In genomic region chr11:64851831-64852337, GRCh38 we compare ENCODE assay signal across 10 cellular contexts. TPM values are rescaled to one million over a fixed set of nuclear protein-coding genes. Genes with fewer than 3 reads are reported as not detected.
DNase-seq lines count a peak whose midpoint lies in the region; ATAC-seq and TF ChIP-seq lines count a peak whose summit lies in the region.
"Had no signal": no experiment of that assay in that cellular context is flagged by ENCODE, and none has a peak within 500 bp of the region (broad histone marks: within the 10 kb centered on the region; RNA-seq: fewer than 3 reads in every experiment).

No MANE protein-coding gene starts in this region.

- H4K91ac ChIP-seq in trophoblast cell (ENCODE audit: low read depth, low read length) = no peak overlapping the region

- no peak overlapping the region for H2AK5ac ChIP-seq in trophoblast cell (ENCODE audit: low read length)

- CTCF ChIA-PET in activated CD4-positive, alpha-beta T cell treated with anti-CD3 and anti-CD28 coated beads for 36 hours (lab: Charles Lee) = interaction anchor here (1.1 to 15.7 kb wide), 8 partner anchors 5 to 265 kb away, joined by 3 to 377 read pairs (median 9); partner anchors contain the start of gene ZNHIT2

- H3K9me3 ChIP-seq in colonic mucosa (no peaks in the 10 kb centered on the region), trophoblast cell (ENCODE audit: insufficient read depth, low read depth, low read length) (peaks cover 2% of the 10 kb centered on the region), WERI-Rb-1 (ENCODE audit: severe bottlenecking) (no peaks in the 10 kb centered on the region)

- no peak overlapping the region for H3K23ac ChIP-seq in trophoblast cell (ENCODE audit: low read length)

- POLR2A ChIA-PET in activated CD4-positive, alpha-beta T cell treated with anti-CD3 and anti-CD28 coated beads for 36 hours (lab: Charles Lee) = interaction anchor here (1.0 to 1.8 kb wide), 2 partner anchors 8 to 9 kb away, joined by 3 to 14 read pairs; no protein-coding TSS in a partner anchor

- no peaks in the 10 kb centered on the region for H3K36me3 ChIP-seq in colonic mucosa
- H3K36me3 ChIP-seq in trophoblast cell (ENCODE audit: control insufficient read depth in 1 of 2, insufficient read depth in 2 of 2, low read length in 2 of 2) = peaks cover 27 to 28% of the 10 kb centered on the region in 2 experiments
- peaks cover 6% of the 10 kb centered on the region for H3K36me3 ChIP-seq in WERI-Rb-1

- H3K4me3 ChIP-seq in colonic mucosa (no peak overlapping the region), trophoblast cell (ENCODE audit: low read depth, low read length) (no peak overlapping the region), WERI-Rb-1 (ENCODE audit: low read depth, low read length) (no peak overlapping the region)

- TF ChIP-seq CTCF in colonic mucosa (IDR thresholded peaks at IDR 0.05) = no peak
- no peak for TF ChIP-seq CTCF in WERI-Rb-1 (IDR thresholded peaks at IDR 0.05; ENCODE audit: low read depth, low read length)

- no peak overlapping the region for H3K14ac ChIP-seq in trophoblast cell (ENCODE audit: low read length)

- peak overlapping the region; percentile 76 for H3K27ac Mint-ChIP-seq in activated CD4-positive, alpha-beta T cell treated with anti-CD3 and anti-CD28 coated beads for 36 hours
- H3K27ac Mint-ChIP-seq in stimulated activated memory B cell treated with anti-CD40 and anti-IgM and Interleukin-4, amounts not matched to agents 10 μg/mL and 1 μg/mL and 100 μg/mL, for 72 hours = peak overlapping the region; percentile 91

- H3K27ac ChIP-seq in colonic mucosa (peak overlapping the region; percentile 39), trophoblast cell (ENCODE audit: low read depth, low read length) (no peak overlapping the region), WERI-Rb-1 (no peak overlapping the region)

- peak overlapping the region; percentile 11 for H3K4me3 Mint-ChIP-seq in activated CD4-positive, alpha-beta T cell treated with anti-CD3 and anti-CD28 coated beads for 36 hours
- H3K4me3 Mint-ChIP-seq in stimulated activated memory B cell treated with anti-CD40 and anti-IgM and Interleukin-4, amounts not matched to agents 10 μg/mL and 1 μg/mL and 100 μg/mL, for 72 hours = peak overlapping the region; percentile 76

- no peak overlapping the region for H4K8ac ChIP-seq in trophoblast cell (ENCODE audit: low read depth, low read length)

- H4K12ac ChIP-seq in trophoblast cell (ENCODE audit: low read depth, low read length) = no peak overlapping the region

- H3K27me3 Mint-ChIP-seq in activated CD4-positive, alpha-beta T cell treated with anti-CD3 and anti-CD28 coated beads for 36 hours = no peaks in the 10 kb centered on the region
- H3K27me3 Mint-ChIP-seq in stimulated activated memory B cell treated with anti-CD40 and anti-IgM and Interleukin-4, amounts not matched to agents 10 μg/mL and 1 μg/mL and 100 μg/mL, for 72 hours = no peaks in the 10 kb centered on the region

- H3K4me2 ChIP-seq in trophoblast cell (ENCODE audit: low read length) = no peak overlapping the region

- no peak overlapping the region for H2BK120ac ChIP-seq in trophoblast cell (ENCODE audit: insufficient read depth, low read length, poor library complexity)

- intact Hi-C loops in activated CD4-positive, alpha-beta T cell treated with anti-CD3 and anti-CD28 coated beads for 36 hours (cut with DNase I, micrococcal nuclease) = loop anchor here in 1 of 2 experiments (2.0 kb wide), 1 partner anchor 17 kb away; no protein-coding TSS in a partner anchor
- intact Hi-C loops in colonic mucosa (cut with DNase I) = no loop called here

- no CpG with 5 or more reads among the region's 8 CpGs for WGBS in trophoblast cell (ENCODE audit: extremely low coverage, insufficient coverage, insufficient read length)

- H3K4me1 Mint-ChIP-seq in activated CD4-positive, alpha-beta T cell treated with anti-CD3 and anti-CD28 coated beads for 36 hours = peaks cover 91% of the 10 kb centered on the region
- peaks cover 95% of the 10 kb centered on the region for H3K4me1 Mint-ChIP-seq in stimulated activated memory B cell treated with anti-CD40 and anti-IgM and Interleukin-4, amounts not matched to agents 10 μg/mL and 1 μg/mL and 100 μg/mL, for 72 hours

- no peaks in the 10 kb centered on the region for H3K27me3 ChIP-seq in colonic mucosa
- no peaks in the 10 kb centered on the region for H3K27me3 ChIP-seq in trophoblast cell (ENCODE audit: insufficient read depth, low read length)
- H3K27me3 ChIP-seq in WERI-Rb-1 (ENCODE audit: insufficient read depth, low read depth, severe bottlenecking) = no peaks in the 10 kb centered on the region

- no peak overlapping the region for H2BK5ac ChIP-seq in trophoblast cell (ENCODE audit: low read depth, low read length, poor library complexity)

- no peak overlapping the region for H2AFZ ChIP-seq in trophoblast cell (ENCODE audit: insufficient read depth, low read length, poor library complexity)

- H3K4me1 ChIP-seq in colonic mucosa = peaks cover 44% of the 10 kb centered on the region
- peaks cover 24% of the 10 kb centered on the region in 2 experiments for H3K4me1 ChIP-seq in trophoblast cell (ENCODE audit: control insufficient read depth in 1 of 2, insufficient read depth in 2 of 2, low read length in 2 of 2)

- no peak overlapping the region for H3K18ac ChIP-seq in trophoblast cell (ENCODE audit: low read length)

- H3K79me1 ChIP-seq in trophoblast cell (ENCODE audit: low read length) = peaks cover 14% of the 10 kb centered on the region

- H2BK12ac ChIP-seq in trophoblast cell (ENCODE audit: low read length) = no peak overlapping the region

- H3K9ac ChIP-seq in colonic mucosa (ENCODE audit: low read depth in 2 of 2, low read length in 2 of 2) (peak overlapping the region in 1 of 2 donors; percentile 23), trophoblast cell (ENCODE audit: low read length) (no peak overlapping the region)

- DNase-seq in activated CD4-positive, alpha-beta T cell treated with anti-CD3 and anti-CD28 coated beads for 36 hours = peak; percentile 44
- no peak for DNase-seq in activated CD4-positive, alpha-beta T cell treated with anti-CD3 and anti-CD28 coated beads, Interleukin-2, amount 50 U/mL, for 1 hour
- DNase-seq in colonic mucosa (no peak), HCEC 1CT (no peak), trophoblast cell (no peak), WERI-Rb-1 (no peak)
- DNase-seq: mesendoderm, T1000 had no signal

- H3K4ac ChIP-seq in trophoblast cell (ENCODE audit: low read depth, low read length) = no peak overlapping the region

- peaks cover 35% of the 10 kb centered on the region for H3K36me3 Mint-ChIP-seq in activated CD4-positive, alpha-beta T cell treated with anti-CD3 and anti-CD28 coated beads for 36 hours (ENCODE audit: low read depth)
- peaks cover 44% of the 10 kb centered on the region for H3K36me3 Mint-ChIP-seq in stimulated activated memory B cell treated with anti-CD40 and anti-IgM and Interleukin-4, amounts not matched to agents 10 μg/mL and 1 μg/mL and 100 μg/mL, for 72 hours

- H3K9me3 Mint-ChIP-seq in activated CD4-positive, alpha-beta T cell treated with anti-CD3 and anti-CD28 coated beads for 36 hours (ENCODE audit: low read depth) = no peaks in the 10 kb centered on the region
- H3K9me3 Mint-ChIP-seq in stimulated activated memory B cell treated with anti-CD40 and anti-IgM and Interleukin-4, amounts not matched to agents 10 μg/mL and 1 μg/mL and 100 μg/mL, for 72 hours = no peaks in the 10 kb centered on the region

- H3K79me2 ChIP-seq in trophoblast cell (ENCODE audit: control insufficient read depth, insufficient read depth, low read length, poor library complexity) = peaks cover 2% of the 10 kb centered on the region

- ATAC-seq in activated CD4-positive, alpha-beta T cell treated with anti-CD3 and anti-CD28 coated beads for 36 hours = no peak
- peak; percentile 24 for ATAC-seq in HG03354 (IDR thresholded peaks at IDR 0.05; ENCODE audit: poor library complexity, severe bottlenecking, unreplicated experiment)
- ATAC-seq in stimulated activated memory B cell treated with anti-CD40 and anti-IgM and Interleukin-4, amounts not matched to agents 10 μg/mL and 1 μg/mL and 100 μg/mL, for 72 hours = peak; percentile 67

RNA-seq across cellular contexts. Expression of gene CDC42BPG, which starts 7.4 kb away (rescaled TPM):
- under 1 TPM; 0.28 to 0.39 TPM for total RNA-seq in activated CD4-positive, alpha-beta T cell treated with anti-CD3 and anti-CD28 coated beads for 36 hours
- 10 to 100 TPM; 29.3 to 41.6 TPM for total RNA-seq in colonic mucosa
- 19.4 and 20.9 TPM in 2 replicates for polyA plus RNA-seq in trophoblast cell (2013)

RNA-seq across cellular contexts. Expression of gene EHD1, which starts 26.5 kb away (rescaled TPM):
- 10 to 100 TPM; 71.0 to 73.6 TPM for total RNA-seq in activated CD4-positive, alpha-beta T cell treated with anti-CD3 and anti-CD28 coated beads for 36 hours
- 10 to 100 TPM; 66.5 to 72.3 TPM for total RNA-seq in colonic mucosa
- 138 and 148 TPM in 2 replicates for polyA plus RNA-seq in trophoblast cell (2013)

RNA-seq across cellular contexts. Expression of gene MEN1, which starts 41.5 kb away (rescaled TPM):
- 10 to 100 TPM; 34.8 to 38.5 TPM for total RNA-seq in activated CD4-positive, alpha-beta T cell treated with anti-CD3 and anti-CD28 coated beads for 36 hours
- total RNA-seq in colonic mucosa = 10 to 100 TPM; 21.1 to 45.5 TPM
- 53.4 and 53.7 TPM in 2 replicates for polyA plus RNA-seq in trophoblast cell (2013)

RNA-seq across cellular contexts. Expression of gene MAP4K2, which starts 48.9 kb away (rescaled TPM):
- total RNA-seq in activated CD4-positive, alpha-beta T cell treated with anti-CD3 and anti-CD28 coated beads for 36 hours = 10 to 100 TPM; 54.0 to 57.3 TPM
- 10 to 100 TPM in 1 of 2 donors, 1 to 10 TPM in 1; 9.2 to 13.3 TPM for total RNA-seq in colonic mucosa
- 17.9 and 19.2 TPM in 2 replicates for polyA plus RNA-seq in trophoblast cell (2013)

Comparison
In these comparisons a context has a peak if more than half of its experiments do, and no peak if none do; other contexts are left out.
1. RNA of gene CDC42BPG, which starts 7.4 kb away (total RNA-seq): 29.3 to 41.6 TPM in colonic mucosa; 0.28 to 0.39 TPM in activated CD4-positive, alpha-beta T cell treated with anti-CD3 and anti-CD28 coated beads for 36 hours; every median in the first group is over 10 times any median in the second.